In genomic region chr1:228456252-228457016, GRCh38 we compare ENCODE assay signal across 9 cellular contexts. TPM values are rescaled to one million over a fixed set of nuclear protein-coding genes. Genes with fewer than 3 reads are reported as not detected.
DNase-seq lines count a peak whose midpoint lies in the region; ATAC-seq, FAIRE-seq and TF ChIP-seq lines count a peak whose summit lies in the region.
"Had no signal": no experiment of that assay in that cellular context is flagged by ENCODE, and none has a peak within 500 bp of the region (broad histone marks: within the 10 kb centered on the region; RNA-seq: fewer than 3 reads in every experiment).

No MANE protein-coding gene starts in this region.

- FAIRE-seq in K562 (lab: Jason Lieb, UNC): no peak

- H3K4me1 ChIP-seq in ACC112 (ENCODE audit: control insufficient read depth, insufficient read depth, low read length, unreplicated experiment) (peaks cover 10% of the 10 kb centered on the region), HUES48 (ENCODE audit: control insufficient read depth, insufficient read depth, low read length) (peaks cover 4% of the 10 kb centered on the region; the same call in 1 of the 2 replicates), K562 (replicated peaks in 1 of 2; ENCODE audit: control insufficient read depth in 2 of 2, insufficient read depth in 2 of 2, low read length in 2 of 2) (peaks cover 37 to 46% of the 10 kb centered on the region in 2 experiments), mesodermal cell (ENCODE audit: control insufficient read depth, insufficient read depth, low read length, poor library complexity, severe bottlenecking) (no peaks in the 10 kb centered on the region)

- intact Hi-C loops in K562 (cut with micrococcal nuclease): loop anchor here (1.0 to 5.0 kb wide), 6 partner anchors 30 to 326 kb away; partner anchors contain the start of genes RNF187 and TRIM11

- no peaks in the 10 kb centered on the region for H3K36me3 ChIP-seq in ACC112 (ENCODE audit: insufficient read depth, low read length)
- peaks cover 4% of the 10 kb centered on the region; the same call in 1 of the 2 replicates for H3K36me3 ChIP-seq in HUES48 (ENCODE audit: control insufficient read depth, insufficient read depth, low read length)
- H3K36me3 ChIP-seq in K562 (ENCODE audit: control insufficient read depth, insufficient read depth, low read length): peaks cover 26% of the 10 kb centered on the region
- H3K36me3 ChIP-seq in mesodermal cell (ENCODE audit: control insufficient read depth, insufficient read depth, low read length): no peaks in the 10 kb centered on the region

- 0% methylated on average over 6 of the region's 6 CpGs for WGBS in K562 (ENCODE audit: insufficient coverage, low coverage, missing lambda C conversion rate)
- WGBS in mesodermal cell (ENCODE audit: insufficient coverage in 2 of 2), 2 experiments: 0% methylated on average over 1 of the region's 6 CpGs; no CpG with 5 or more reads in 1 of the 2 experiments

- no peaks in the 10 kb centered on the region; the same call in 1 of the 2 replicates for H4K20me1 ChIP-seq in K562 (replicated peaks; ENCODE audit: control insufficient read depth, insufficient read depth, low read length)

- H3K27me3 ChIP-seq in ACC112 (ENCODE audit: insufficient read depth, low read length): peaks cover 7% of the 10 kb centered on the region
- peaks cover 5% of the 10 kb centered on the region; the same call in 1 of the 2 replicates for H3K27me3 ChIP-seq in HUES48 (ENCODE audit: control insufficient read depth, insufficient read depth, low read length)
- no peaks in the 10 kb centered on the region for H3K27me3 ChIP-seq in K562 (ENCODE audit: control insufficient read depth in 2 of 2, insufficient read depth in 2 of 2, low read length in 2 of 2)

- no peak overlapping the region for H2AFZ ChIP-seq in ACC112 (ENCODE audit: low read length, unreplicated experiment)
- no peak overlapping the region for H2AFZ ChIP-seq in K562 (ENCODE audit: low read depth, low read length)

- DNase-seq in K562 (ENCODE audit: extremely low read depth in 1 of 4, low spot score in 3 of 4) (no peak), hypothalamus (lab: John Stamatoyannopoulos, UW) (no peak), ureter (ENCODE audit: low spot score) (no peak)
- DNase-seq: SW 1271 had no signal

- CTCF ChIA-PET in K562 (lab: Yijun Ruan, JAX; ENCODE audit: low intra/inter-chr PET ratio): interaction anchor here (0.8 to 1.8 kb wide), 2 partner anchors 59 to 103 kb away, joined by 3 to 10 read pairs; no protein-coding TSS in a partner anchor

- TF ChIP-seq POLR2A in K562 (conservative IDR thresholded peaks at IDR 0.05): no peak

- no peak overlapping the region for H3K27ac ChIP-seq in ACC112 (ENCODE audit: low read depth, low read length)
- H3K27ac ChIP-seq in HUES48 (ENCODE audit: low read depth, low read length): peak overlapping the region; percentile 94
- H3K27ac ChIP-seq in K562 (ENCODE audit: extremely low read depth, low read depth, low read length): peak overlapping the region; percentile 97
- no peak overlapping the region for H3K27ac ChIP-seq in mesodermal cell (ENCODE audit: low read depth, low read length, severe bottlenecking)

- H3K79me2 ChIP-seq in ACC112 (ENCODE audit: control insufficient read depth, insufficient read depth, low read length, unreplicated experiment): peaks cover 12% of the 10 kb centered on the region
- H3K79me2 ChIP-seq in K562 (ENCODE audit: control insufficient read depth, insufficient read depth, low read length): peaks cover 49% of the 10 kb centered on the region

- peaks cover 15% of the 10 kb centered on the region for H3K9me1 ChIP-seq in K562 (ENCODE audit: control insufficient read depth, insufficient read depth, low read length)

- no peak for TF ChIP-seq RAD21 in K562 (CRISPR knock-in tag; conservative IDR thresholded peaks at IDR 0.05 in 1 of 2, IDR thresholded peaks at IDR 0.05 in 1 of 2)

- H3K9me3 ChIP-seq in HUES48 (ENCODE audit: control insufficient read depth, insufficient read depth, low read length) (no peaks in the 10 kb centered on the region), K562 (replicated peaks; ENCODE audit: control insufficient read depth, insufficient read depth, low read depth, low read length) (no peaks in the 10 kb centered on the region), mesodermal cell (ENCODE audit: control insufficient read depth, low read length) (no peaks in the 10 kb centered on the region)

- H3K4me3 ChIP-seq in ACC112 (ENCODE audit: low read depth, low read length) (peak overlapping the region; percentile 98), HUES48 (ENCODE audit: low read depth, low read length) (peak overlapping the region; percentile 82), K562 (peak overlapping the region; percentile 61), mesodermal cell (ENCODE audit: extremely low read depth, insufficient read depth, low read length, poor library complexity, severe bottlenecking) (peak overlapping the region; percentile 54)

- H3K4me2 ChIP-seq in K562 (ENCODE audit: insufficient read depth, low read length): peak overlapping the region; percentile 99

- in situ Hi-C loops in K562 (cut with MboI): loop anchor here (10.0 kb wide), 1 partner anchor 112 kb away; no protein-coding TSS in a partner anchor

- ATAC-seq in K562 (no peak), HG03095 (IDR thresholded peaks at IDR 0.05; ENCODE audit: unreplicated experiment) (no peak), GM19463 (IDR thresholded peaks at IDR 0.05; ENCODE audit: unreplicated experiment) (no peak)

- H3K9ac ChIP-seq in HUES48 (ENCODE audit: low read depth, low read length): peak overlapping the region; percentile 92
- peak overlapping the region; percentile 95 to 96 for H3K9ac ChIP-seq in K562 (ENCODE audit: insufficient read depth in 1 of 2, low read depth in 2 of 2, low read length in 2 of 2)

- POLR2A ChIA-PET in K562 (lab: Yijun Ruan, JAX): interaction anchor here (0.6 to 6.4 kb wide), 19 partner anchors 10 to 312 kb away, joined by 3 to 64 read pairs (median 7); partner anchors contain the start of genes RNF187 and TRIM11

- BruUV-seq in K562 (replicated peaks; lab: Mats Ljungman, UMichigan): no TSS peak

- no peak for TF ChIP-seq CTCF in K562 (IDR thresholded peaks at IDR 0.05 in 2 of 3, conservative IDR thresholded peaks at IDR 0.05 in 1 of 3; ENCODE audit: insufficient read depth in 2 of 3, low read depth in 1 of 3, low read length in 3 of 3)

- TF ChIP-seq EP300 in K562 (IDR thresholded peaks at IDR 0.05; ENCODE audit: low read length): no peak

RNA-seq across cellular contexts. Expression of gene RNF187, which starts 30.7 kb away (rescaled TPM):
- total RNA-seq in K562 (2011; cell fraction: chromatin; rRNA removed; ENCODE audit: low replicate concordance): 15.0 and 31.2 TPM in 2 replicates
- 24.3 and 25.7 TPM in 2 replicates for total RNA-seq in K562 (2011; cell fraction: nucleolus; rRNA removed)
- total RNA-seq in K562 (2011; cell fraction: nucleoplasm; rRNA removed): 24.3 and 28.9 TPM in 2 replicates
- total RNA-seq in K562 (2014; rRNA removed): 44.1 and 53.7 TPM in 2 replicates
- 32.0 and 40.3 TPM in 2 replicates for total RNA-seq in K562 (2014; rRNA removed; fragmentation: Illumina TruSeq; extraction: Trizol)
- 36.8 and 38.1 TPM in 2 replicates for total RNA-seq in K562 (2015; rRNA removed; fragmentation: Illumina TruSeq; extraction: Trizol)
- total RNA-seq in K562 (2021): 114 and 119 TPM in 2 replicates
- polyA plus RNA-seq in K562 (2011; rRNA removed): 45.6 and 52.7 TPM in 2 replicates
- polyA plus RNA-seq in K562 (2011; cell fraction: cytosol; rRNA removed): 69.5 and 81.8 TPM in 2 replicates
- 23.0 and 28.0 TPM in 2 replicates for polyA plus RNA-seq in K562 (2011; cell fraction: nucleus; rRNA removed)
- polyA plus RNA-seq in K562 (2012): 80.6 and 187 TPM in 2 replicates
- polyA plus RNA-seq in K562 (2014; fragmentation: Illumina TruSeq; extraction: Trizol): 53.9 and 60.8 TPM in 2 replicates
- polyA plus RNA-seq in K562 (2014; fragmentation: Nextera tagmentation; extraction: Ambion mirVana): 1 to 10 TPM; 2.3 to 3.2 TPM
- 41.9 and 42.2 TPM in 2 replicates for polyA plus RNA-seq in K562 (2014; rRNA removed)
- 42.6 and 50.7 TPM in 2 replicates for polyA minus RNA-seq in K562 (2011; rRNA and poly(A)+ RNA removed)
- 44.9 and 65.3 TPM in 2 replicates for polyA minus RNA-seq in K562 (2011; cell fraction: cytosol; rRNA and poly(A)+ RNA removed)
- 7.5 and 16.1 TPM in 2 replicates for polyA minus RNA-seq in K562 (2011; cell fraction: nucleus; rRNA and poly(A)+ RNA removed)
- 56.2 TPM for polyA plus RNA-seq in mesodermal cell (2013, experiment 1 of 2)
- 45.3 TPM for polyA plus RNA-seq in mesodermal cell (2013, experiment 2 of 2)
- total RNA-seq in ureter: 104 TPM

RNA-seq across cellular contexts. Expression of gene TRIM17, which starts 39.8 kb away (rescaled TPM):
- total RNA-seq in K562 (2011; cell fraction: chromatin; rRNA removed; ENCODE audit: low replicate concordance): not detected in 2 replicates
- 0.26 TPM in 1 of 2 replicates, not detected in the other for total RNA-seq in K562 (2011; cell fraction: nucleolus; rRNA removed)
- total RNA-seq in K562 (2011; cell fraction: nucleoplasm; rRNA removed): not detected in 2 replicates
- total RNA-seq in K562 (2014; rRNA removed) (not detected in 2 replicates), K562 (2014; rRNA removed; fragmentation: Illumina TruSeq; extraction: Trizol) (not detected in 2 replicates), K562 (2015; rRNA removed; fragmentation: Illumina TruSeq; extraction: Trizol) (not detected in 2 replicates), K562 (2021) (not detected in 2 replicates), ureter (22.6 TPM)
- polyA plus RNA-seq in K562 (2011; rRNA removed) (not detected in 2 replicates), K562 (2014; fragmentation: Illumina TruSeq; extraction: Trizol) (not detected in 2 replicates), K562 (2014; fragmentation: Nextera tagmentation; extraction: Ambion mirVana) (not detected), K562 (2014; rRNA removed) (not detected in 2 replicates)
- polyA plus RNA-seq in K562 (2011; cell fraction: cytosol; rRNA removed): not detected in 2 replicates
- 0.07 TPM in 1 of 2 replicates, not detected in the other for polyA plus RNA-seq in K562 (2011; cell fraction: nucleus; rRNA removed)
- polyA plus RNA-seq in K562 (2012): 0.35 and 0.83 TPM in 2 replicates
- not detected in 2 replicates for polyA minus RNA-seq in K562 (2011; rRNA and poly(A)+ RNA removed)
- not detected in 2 replicates for polyA minus RNA-seq in K562 (2011; cell fraction: cytosol; rRNA and poly(A)+ RNA removed)
- polyA minus RNA-seq in K562 (2011; cell fraction: nucleus; rRNA and poly(A)+ RNA removed): not detected in 2 replicates
- 3.3 TPM for polyA plus RNA-seq in mesodermal cell (2013, experiment 1 of 2)
- 3.7 TPM for polyA plus RNA-seq in mesodermal cell (2013, experiment 2 of 2)

RNA-seq across cellular contexts. Expression of gene TRIM11, which starts 49.8 kb away (rescaled TPM):
- total RNA-seq in K562 (2011; cell fraction: chromatin; rRNA removed; ENCODE audit: low replicate concordance): 106 and 219 TPM in 2 replicates
- 114 and 116 TPM in 2 replicates for total RNA-seq in K562 (2011; cell fraction: nucleolus; rRNA removed)
- 107 and 126 TPM in 2 replicates for total RNA-seq in K562 (2011; cell fraction: nucleoplasm; rRNA removed)
- total RNA-seq in K562 (2014; rRNA removed) (45.1 and 49.1 TPM in 2 replicates), K562 (2014; rRNA removed; fragmentation: Illumina TruSeq; extraction: Trizol) (14.8 and 18.0 TPM in 2 replicates), K562 (2015; rRNA removed; fragmentation: Illumina TruSeq; extraction: Trizol) (29.7 and 29.8 TPM in 2 replicates), K562 (2021) (64.3 and 66.8 TPM in 2 replicates), ureter (40.1 TPM)
- polyA plus RNA-seq in K562 (2011; rRNA removed) (17.5 and 26.5 TPM in 2 replicates), K562 (2014; fragmentation: Illumina TruSeq; extraction: Trizol) (33.7 and 35.0 TPM in 2 replicates), K562 (2014; fragmentation: Nextera tagmentation; extraction: Ambion mirVana) (1 to 10 TPM; 3.6 to 3.8 TPM), K562 (2014; rRNA removed) (34.4 and 43.0 TPM in 2 replicates)
- 15.7 and 25.5 TPM in 2 replicates for polyA plus RNA-seq in K562 (2011; cell fraction: cytosol; rRNA removed)
- 67.6 and 116 TPM in 2 replicates for polyA plus RNA-seq in K562 (2011; cell fraction: nucleus; rRNA removed)
- 33.4 and 43.7 TPM in 2 replicates for polyA plus RNA-seq in K562 (2012)
- 24.4 and 25.6 TPM in 2 replicates for polyA minus RNA-seq in K562 (2011; rRNA and poly(A)+ RNA removed)
- polyA minus RNA-seq in K562 (2011; cell fraction: cytosol; rRNA and poly(A)+ RNA removed): 22.2 and 23.9 TPM in 2 replicates
- 42.0 and 46.8 TPM in 2 replicates for polyA minus RNA-seq in K562 (2011; cell fraction: nucleus; rRNA and poly(A)+ RNA removed)
- polyA plus RNA-seq in mesodermal cell (2013, experiment 1 of 2): 19.8 TPM
- polyA plus RNA-seq in mesodermal cell (2013, experiment 2 of 2): 16.2 TPM

Comparison
In these comparisons a context has a peak if more than half of its experiments do, and no peak if none do; other contexts are left out.
1. H3K27ac ChIP-seq: peak in HUES48 (single experiment) and K562 (single experiment); none in ACC112 (single experiment) and mesodermal cell (single experiment).
2. RNA of gene TRIM17, which starts 39.8 kb away (total RNA-seq): 22.6 TPM in ureter (single experiment); 0.26 TPM in K562; every median in the first group is over 10 times any median in the second.
3. Peak in every context shown above with its lines, with median percentiles within 50 percentile points of each other: H3K4me3 ChIP-seq.